ENCODE assay signal across 1 cellular context in genomic region chr6:12384417-12384912, GRCh38.
TF ChIP-seq lines count a peak whose summit lies in the region.

No MANE protein-coding gene starts in this region.

TF ChIP-seq in SK-N-SH, 30 proteins besides CTCF, POLR2A, EP300 and RAD21 (continued from another document):
- TF ChIP-seq PBX3 (IDR thresholded peaks at IDR 0.05) (no peak), RCOR1 (IDR thresholded peaks at IDR 0.05; ENCODE audit: low read length) (no peak)
- TF ChIP-seq, protein P1, sequence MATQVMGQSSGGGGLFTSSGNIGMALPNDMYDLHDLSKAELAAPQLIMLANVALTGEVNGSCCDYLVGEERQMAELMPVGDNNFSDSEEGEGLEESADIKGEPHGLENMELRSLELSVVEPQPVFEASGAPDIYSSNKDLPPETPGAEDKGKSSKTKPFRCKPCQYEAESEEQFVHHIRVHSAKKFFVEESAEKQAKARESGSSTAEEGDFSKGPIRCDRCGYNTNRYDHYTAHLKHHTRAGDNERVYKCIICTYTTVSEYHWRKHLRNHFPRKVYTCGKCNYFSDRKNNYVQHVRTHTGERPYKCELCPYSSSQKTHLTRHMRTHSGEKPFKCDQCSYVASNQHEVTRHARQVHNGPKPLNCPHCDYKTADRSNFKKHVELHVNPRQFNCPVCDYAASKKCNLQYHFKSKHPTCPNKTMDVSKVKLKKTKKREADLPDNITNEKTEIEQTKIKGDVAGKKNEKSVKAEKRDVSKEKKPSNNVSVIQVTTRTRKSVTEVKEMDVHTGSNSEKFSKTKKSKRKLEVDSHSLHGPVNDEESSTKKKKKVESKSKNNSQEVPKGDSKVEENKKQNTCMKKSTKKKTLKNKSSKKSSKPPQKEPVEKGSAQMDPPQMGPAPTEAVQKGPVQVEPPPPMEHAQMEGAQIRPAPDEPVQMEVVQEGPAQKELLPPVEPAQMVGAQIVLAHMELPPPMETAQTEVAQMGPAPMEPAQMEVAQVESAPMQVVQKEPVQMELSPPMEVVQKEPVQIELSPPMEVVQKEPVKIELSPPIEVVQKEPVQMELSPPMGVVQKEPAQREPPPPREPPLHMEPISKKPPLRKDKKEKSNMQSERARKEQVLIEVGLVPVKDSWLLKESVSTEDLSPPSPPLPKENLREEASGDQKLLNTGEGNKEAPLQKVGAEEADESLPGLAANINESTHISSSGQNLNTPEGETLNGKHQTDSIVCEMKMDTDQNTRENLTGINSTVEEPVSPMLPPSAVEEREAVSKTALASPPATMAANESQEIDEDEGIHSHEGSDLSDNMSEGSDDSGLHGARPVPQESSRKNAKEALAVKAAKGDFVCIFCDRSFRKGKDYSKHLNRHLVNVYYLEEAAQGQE (IDR thresholded peaks at IDR 0.05; ENCODE audit: low read depth, low read length): no peak
